13 cellular contexts compared by ENCODE assay signal in the genomic region with DNA sequence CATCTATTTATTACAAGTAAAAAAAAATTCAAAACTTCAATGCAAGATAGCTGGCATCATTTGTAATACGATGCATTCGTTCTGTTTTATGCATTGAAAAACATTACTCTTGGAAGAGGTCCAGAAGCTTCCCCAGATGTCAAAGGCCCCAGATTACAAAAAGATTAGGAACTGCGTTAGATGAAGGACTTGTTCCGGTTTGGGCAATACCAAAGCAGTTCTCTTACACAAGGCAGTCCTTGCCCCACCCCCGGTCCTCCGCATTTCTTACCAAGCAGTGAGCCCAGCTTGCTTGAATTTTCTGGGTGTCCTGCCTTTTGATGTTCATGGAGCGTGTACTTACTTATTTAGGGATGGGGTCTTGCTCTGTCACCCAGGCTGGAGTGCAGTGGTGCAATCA. TPM values are rescaled to one million over a fixed set of nuclear protein-coding genes. Genes with fewer than 3 reads are reported as not detected.
A peak's percentile ranks its signal among the peaks of the same experiment; 100 is the strongest.
DNase-seq lines count a peak whose midpoint lies in the region; TF ChIP-seq lines count a peak whose summit lies in the region.
"Had no signal": no experiment of that assay in that cellular context is flagged by ENCODE, and none has a peak within 500 bp of the region (broad histone marks: within the 10 kb centered on the region; RNA-seq: fewer than 3 reads in every experiment).

No MANE protein-coding gene starts in this region.

- 55 to 65% methylated on average over 7 of the region's 7 CpGs for WGBS in esophagus squamous epithelium, 2 donors

- no peaks in the 10 kb centered on the region for H3K9me3 Mint-ChIP-seq in MCF 10A (ENCODE audit: unreplicated experiment)
- H3K9me3 Mint-ChIP-seq in progenitor cell of endocrine pancreas (ENCODE audit: low read depth): no peaks in the 10 kb centered on the region
- H3K9me3 Mint-ChIP-seq in chondrocyte (ENCODE audit: low read depth): no peaks in the 10 kb centered on the region
- H3K9me3 Mint-ChIP-seq: neural crest cell had no signal

- no peaks in the 10 kb centered on the region for H4K20me1 ChIP-seq in BLaER1 treated with 17β-estradiol and CSF1 and Interleukin-3, amounts not matched to agents 10 nM and 100 nM

- no peak for TF ChIP-seq POLR2A in esophagus squamous epithelium (IDR thresholded peaks at IDR 0.05)

- no peak overlapping the region for H3K4me3 Mint-ChIP-seq in MCF 10A (ENCODE audit: unreplicated experiment)
- no peak overlapping the region for H3K4me3 Mint-ChIP-seq in progenitor cell of endocrine pancreas (ENCODE audit: low read depth)
- H3K4me3 Mint-ChIP-seq in chondrocyte (ENCODE audit: unreplicated experiment): no peak overlapping the region
- H3K4me3 Mint-ChIP-seq: neural crest cell had no signal

- H3K4me2 ChIP-seq in BLaER1 treated with 17β-estradiol and CSF1 and Interleukin-3, amounts not matched to agents 10 nM and 100 nM: peak overlapping the region; percentile 80 to 100 (median 94)

- H3K36me3 ChIP-seq in BLaER1 treated with 17β-estradiol and CSF1 and Interleukin-3, amounts not matched to agents 10 nM and 100 nM: no peaks in the 10 kb centered on the region
- H3K36me3 ChIP-seq in esophagus squamous epithelium (no peaks in the 10 kb centered on the region), neutrophil (no peaks in the 10 kb centered on the region)

- H3K27me3 Mint-ChIP-seq in MCF 10A (ENCODE audit: insufficient read depth, unreplicated experiment): peaks cover 17% of the 10 kb centered on the region
- peaks cover 8% of the 10 kb centered on the region for H3K27me3 Mint-ChIP-seq in progenitor cell of endocrine pancreas
- H3K27me3 Mint-ChIP-seq in chondrocyte (ENCODE audit: low read depth): no peaks in the 10 kb centered on the region

- H3K9ac ChIP-seq in BLaER1 treated with 17β-estradiol and CSF1 and Interleukin-3, amounts not matched to agents 10 nM and 100 nM: peak overlapping the region; percentile 61 to 92 (median 80); a peak in 21 of 22 replicates

- DNase-seq in NOMO-1 treated with DMSO at 0.1 percent for 48 hours (lab: John Stamatoyannopoulos, UW; ENCODE audit: unreplicated experiment) (peak; percentile 93), esophagus squamous epithelium (lab: John Stamatoyannopoulos, UW) (no peak), MCF 10A (ENCODE audit: unreplicated experiment) (no peak), activated gamma-delta T cell treated with Interleukin-2 at 50 U/mL for 16 hours (no peak), progenitor cell of endocrine pancreas (ENCODE audit: low spot score, unreplicated experiment) (no peak), chondrocyte (ENCODE audit: low spot score) (no peak)
- DNase-seq: dermis blood vessel endothelial cell; KG1; stimulated activated CD4-positive, alpha-beta T cell treated with anti-CD3 and anti-CD28 coated beads, Interleukin-15, amount 100 ng/mL, for 24 hours; T1000 had no signal

- BruUV-seq in MCF 10A (replicated peaks; lab: Mats Ljungman, UMichigan): no TSS peak

- H3K27ac Mint-ChIP-seq in MCF 10A (ENCODE audit: low read depth, unreplicated experiment) (no peak overlapping the region), progenitor cell of endocrine pancreas (no peak overlapping the region), chondrocyte (ENCODE audit: unreplicated experiment) (no peak overlapping the region)

- H3K27me3 ChIP-seq in BLaER1 treated with 17β-estradiol and CSF1 and Interleukin-3, amounts not matched to agents 10 nM and 100 nM: no peaks in the 10 kb centered on the region
- H3K27me3 ChIP-seq in esophagus squamous epithelium: peaks cover 0 to 6% (median 0%) of the 10 kb centered on the region in 4 donors
- no peaks in the 10 kb centered on the region for H3K27me3 ChIP-seq in neutrophil

- H3K36me3 Mint-ChIP-seq in MCF 10A (ENCODE audit: insufficient read depth, unreplicated experiment) (no peaks in the 10 kb centered on the region), progenitor cell of endocrine pancreas (ENCODE audit: insufficient read depth) (no peaks in the 10 kb centered on the region), chondrocyte (ENCODE audit: low read depth) (peaks cover 2% of the 10 kb centered on the region)

- H3K4me1 Mint-ChIP-seq in MCF 10A (ENCODE audit: insufficient read depth, unreplicated experiment) (no peaks in the 10 kb centered on the region), progenitor cell of endocrine pancreas (ENCODE audit: low read depth) (peaks cover 7% of the 10 kb centered on the region), chondrocyte (ENCODE audit: low read depth) (peaks cover 13% of the 10 kb centered on the region)

- peak overlapping the region; percentile 80 to 96 (median 90) for H3K27ac ChIP-seq in BLaER1 treated with 17β-estradiol and CSF1 and Interleukin-3, amounts not matched to agents 10 nM and 100 nM
- peak overlapping the region in 3 of 4 donors; percentile 16 to 58 (median 45) for H3K27ac ChIP-seq in esophagus squamous epithelium
- peak overlapping the region; percentile 95 for H3K27ac ChIP-seq in neutrophil

- no peak for TF ChIP-seq CTCF in esophagus squamous epithelium (IDR thresholded peaks at IDR 0.05)
- no peak for TF ChIP-seq CTCF in neutrophil (IDR thresholded peaks at IDR 0.05)
- TF ChIP-seq CTCF in MCF 10A (IDR thresholded peaks at IDR 0.05; ENCODE audit: unreplicated experiment): no peak
- no peak for TF ChIP-seq CTCF in progenitor cell of endocrine pancreas (IDR thresholded peaks at IDR 0.05; ENCODE audit: unreplicated experiment)
- no peak for TF ChIP-seq CTCF in chondrocyte (IDR thresholded peaks at IDR 0.05)

- no peaks in the 10 kb centered on the region for H3K9me3 ChIP-seq in BLaER1 treated with 17β-estradiol and CSF1 and Interleukin-3, amounts not matched to agents 10 nM and 100 nM (replicated peaks in 1 of 11)
- H3K9me3 ChIP-seq in esophagus squamous epithelium (no peaks in the 10 kb centered on the region), neutrophil (no peaks in the 10 kb centered on the region)

- intact Hi-C loops in esophagus squamous epithelium (cut with DNase I): no loop called here
- intact Hi-C loops in MCF 10A (cut with micrococcal nuclease): loop anchor here (10.0 kb wide), 1 partner anchor 239 kb away; the partner anchor contains the start of gene ARPC3

- CTCF ChIA-PET in MCF 10A (lab: Yijun Ruan, JAX): interaction anchor here (0.6 to 0.9 kb wide), 4 partner anchors 11 to 619 kb away, joined by 3 to 4 read pairs (median 3); no protein-coding TSS in a partner anchor

- H3K4me1 ChIP-seq in BLaER1 treated with 17β-estradiol and CSF1 and Interleukin-3, amounts not matched to agents 10 nM and 100 nM: peaks cover 70 to 95% (median 83%) of the 10 kb centered on the region in 10 experiments
- H3K4me1 ChIP-seq in esophagus squamous epithelium (peaks cover 8 to 29% (median 12%) of the 10 kb centered on the region in 3 donors), neutrophil (ENCODE audit: control insufficient read depth in 1 of 2, insufficient read depth in 1 of 2, low read depth in 1 of 2, low read length in 1 of 2) (peaks cover 85 to 98% of the 10 kb centered on the region in 2 experiments)

- POLR2A ChIA-PET in MCF 10A (lab: Yijun Ruan, JAX): interaction anchor here (0.6 to 0.7 kb wide), 2 partner anchors 58 to 1161 kb away, joined by 3 read pairs; no protein-coding TSS in a partner anchor

- peak overlapping the region in 5 of 10 experiments; percentile 20 to 46 (median 35); a peak in 9 of 20 replicates for H3K4me3 ChIP-seq in BLaER1 treated with 17β-estradiol and CSF1 and Interleukin-3, amounts not matched to agents 10 nM and 100 nM
- no peak overlapping the region for H3K4me3 ChIP-seq in esophagus squamous epithelium
- H3K4me3 ChIP-seq in neutrophil (ENCODE audit: low read depth in 1 of 2, low read length in 1 of 2): peak overlapping the region; percentile 49 to 63

RNA-seq across cellular contexts. Expression of gene HVCN1, which starts 4.8 kb away (rescaled TPM):
- 1 to 10 TPM; 1.0 to 5.7 (median 1.7) TPM for total RNA-seq in esophagus squamous epithelium
- total RNA-seq in MCF 10A (2022): not detected in 2 replicates
- 4.2 and 5.0 TPM in 2 replicates for total RNA-seq in progenitor cell of endocrine pancreas
- total RNA-seq in chondrocyte: 1.2 to 1.3 TPM (median 1.2 TPM) in 3 replicates

RNA-seq across cellular contexts. Expression of gene PPP1CC, which starts 49.0 kb away (rescaled TPM):
- 100 to 1,000 TPM in 3 of 4 donors, 10 to 100 TPM in 1; 55.3 to 127 (median 114) TPM for total RNA-seq in esophagus squamous epithelium
- total RNA-seq in MCF 10A (2022): 79.4 and 94.6 TPM in 2 replicates
- total RNA-seq in progenitor cell of endocrine pancreas: 164 TPM in 2 replicates
- total RNA-seq in chondrocyte: 71.8 to 91.4 TPM (median 82.5 TPM) in 3 replicates

Comparison
In these comparisons a context has a peak if more than half of its experiments do, and no peak if none do; other contexts are left out.
1. H3K27ac ChIP-seq: peak in every context shown above with its lines; median percentile 95 in neutrophil; 90 in BLaER1 treated with 17β-estradiol and CSF1 and Interleukin-3, amounts not matched to agents 10 nM and 100 nM; 45 in esophagus squamous epithelium.
2. H3K4me3 ChIP-seq: peak in neutrophil (2 of 2); none in esophagus squamous epithelium (0 of 4).